ENCODE assay signal across 8 cellular contexts in genomic region chr20:18497603-18498002, GRCh38. TPM values are rescaled to one million over a fixed set of nuclear protein-coding genes. Genes with fewer than 3 reads are reported as not detected.
DNase-seq lines count a peak whose midpoint lies in the region; ATAC-seq and TF ChIP-seq lines count a peak whose summit lies in the region.

No MANE protein-coding gene starts in this region.

- peak overlapping the region; percentile 88 for H3K9ac ChIP-seq in mesenchymal stem cell (ENCODE audit: low read length)

- in situ Hi-C loops in transverse colon (cut with MboI; ENCODE audit: low pct_ligation_motif_present in 1 of 4, low pct_unique_long_range_greater_than_20kb in 1 of 4, low sequenced_read_pairs in 3 of 4) = no loop called here

- no peak overlapping the region for H3K27ac Mint-ChIP-seq in activated naive CD8-positive, alpha-beta T cell treated with anti-CD3 and anti-CD28 coated beads, Interleukin-2, amount 10 ng/mL, durations not matched to agents 7 days and 5 days

- H3K27me3 ChIP-seq in heart left ventricle = peaks cover 0 to 3% (median 0%) of the 10 kb centered on the region in 9 donors
- no peaks in the 10 kb centered on the region for H3K27me3 ChIP-seq in mesenchymal stem cell (ENCODE audit: control insufficient read depth in 1 of 2, insufficient read depth in 1 of 2, low read length in 2 of 2)
- no peaks in the 10 kb centered on the region for H3K27me3 ChIP-seq in transverse colon

- H3K36me3 Mint-ChIP-seq in activated naive CD8-positive, alpha-beta T cell treated with anti-CD3 and anti-CD28 coated beads, Interleukin-2, amount 10 ng/mL, durations not matched to agents 7 days and 5 days = peaks cover 9% of the 10 kb centered on the region

- no peak overlapping the region for H2BK120ac ChIP-seq in mesenchymal stem cell (ENCODE audit: low read depth, low read length)

- no peak for ATAC-seq in heart left ventricle
- no peak for ATAC-seq in Right ventricle myocardium inferior
- ATAC-seq in activated naive CD8-positive, alpha-beta T cell treated with anti-CD3 and anti-CD28 coated beads, Interleukin-2, amount 10 ng/mL, durations not matched to agents 7 days and 5 days (ENCODE audit: low read depth) = no peak
- no peak for ATAC-seq in HG03565 (IDR thresholded peaks at IDR 0.05; ENCODE audit: unreplicated experiment)

- H3K4ac ChIP-seq in mesenchymal stem cell (ENCODE audit: low read depth in 1 of 2, low read length in 2 of 2) = no peak overlapping the region

- H4K91ac ChIP-seq in mesenchymal stem cell (ENCODE audit: low read length) = no peak overlapping the region

- H3K4me1 ChIP-seq in heart left ventricle = peaks cover 3 to 16% (median 13%) of the 10 kb centered on the region in 12 donors
- H3K4me1 ChIP-seq in mesenchymal stem cell (ENCODE audit: control insufficient read depth, insufficient read depth, low read depth, low read length) = peaks cover 2% of the 10 kb centered on the region
- H3K4me1 ChIP-seq in transverse colon = peaks cover 8 to 16% (median 8%) of the 10 kb centered on the region in 4 donors

- H3K4me2 ChIP-seq in mesenchymal stem cell (ENCODE audit: low read length, poor library complexity, severe bottlenecking) = no peak overlapping the region

- H2AK5ac ChIP-seq in mesenchymal stem cell (ENCODE audit: low read length, severe bottlenecking) = no peak overlapping the region

- TF ChIP-seq POLR2A in heart left ventricle (IDR thresholded peaks at IDR 0.05) = no peak
- no peak for TF ChIP-seq POLR2A in transverse colon (IDR thresholded peaks at IDR 0.05)

- H3K9me3 ChIP-seq in heart left ventricle (no peaks in the 10 kb centered on the region), mesenchymal stem cell (ENCODE audit: control insufficient read depth, low read length) (no peaks in the 10 kb centered on the region), transverse colon (no peaks in the 10 kb centered on the region)

- peaks cover 0 to 12% (median 5%) of the 10 kb centered on the region in 9 donors for H3K36me3 ChIP-seq in heart left ventricle
- H3K36me3 ChIP-seq in mesenchymal stem cell (ENCODE audit: control insufficient read depth in 1 of 2, insufficient read depth in 2 of 2, low read depth in 1 of 2, low read length in 2 of 2) = peaks cover 0 to 13% of the 10 kb centered on the region in 2 experiments
- no peaks in the 10 kb centered on the region for H3K36me3 ChIP-seq in transverse colon

- POLR2A ChIA-PET in activated naive CD8-positive, alpha-beta T cell treated with anti-CD3 and anti-CD28 coated beads, Interleukin-2, amount 10 ng/mL, durations not matched to agents 7 days and 5 days (lab: Charles Lee) = interaction anchor here (2.3 to 4.3 kb wide), 2 partner anchors 10 to 30 kb away, joined by 16 to 64 read pairs; partner anchors contain the start of genes DZANK1, POLR3F and SEC23B

- no peak overlapping the region for H2AFZ ChIP-seq in mesenchymal stem cell (ENCODE audit: low read depth, low read length)

- peak overlapping the region in 5 of 12 donors; percentile 71 to 83 (median 76) for H3K4me3 ChIP-seq in heart left ventricle
- peak overlapping the region in 1 of 2 experiments; percentile 92 for H3K4me3 ChIP-seq in mesenchymal stem cell (ENCODE audit: insufficient read depth in 1 of 2, low read depth in 1 of 2, low read length in 2 of 2)
- H3K4me3 ChIP-seq in transverse colon = no peak overlapping the region

- no peaks in the 10 kb centered on the region for H3K27me3 Mint-ChIP-seq in activated naive CD8-positive, alpha-beta T cell treated with anti-CD3 and anti-CD28 coated beads, Interleukin-2, amount 10 ng/mL, durations not matched to agents 7 days and 5 days

- DNase-seq in heart left ventricle (no peak), Right ventricle myocardium inferior (ENCODE audit: missing footprints) (no peak), mesenchymal stem cell (no peak), transverse colon (no peak), NCI-H774 (lab: John Stamatoyannopoulos, UW) (no peak)
- DNase-seq in activated naive CD8-positive, alpha-beta T cell treated with anti-CD3 and anti-CD28 coated beads, Interleukin-2, amount 10 ng/mL, durations not matched to agents 7 days and 5 days = no peak
- DNase-seq in activated effector memory CD4-positive, alpha-beta T cell treated with anti-CD3 and anti-CD28 coated beads, Interleukin-2, amount 50 U/mL, for 16 hours = no peak

- TF ChIP-seq CTCF in heart left ventricle (IDR thresholded peaks at IDR 0.05) = no peak
- no peak for TF ChIP-seq CTCF in transverse colon (IDR thresholded peaks at IDR 0.05)

- H3K4me3 Mint-ChIP-seq in activated naive CD8-positive, alpha-beta T cell treated with anti-CD3 and anti-CD28 coated beads, Interleukin-2, amount 10 ng/mL, durations not matched to agents 7 days and 5 days = peak overlapping the region; percentile 97

- no peak overlapping the region for H3K18ac ChIP-seq in mesenchymal stem cell (ENCODE audit: low read depth in 1 of 2, low read length in 2 of 2)

- H3K79me1 ChIP-seq in mesenchymal stem cell (replicated peaks; ENCODE audit: low read length, poor library complexity, severe bottlenecking) = peaks cover 4% of the 10 kb centered on the region

- H3K14ac ChIP-seq in mesenchymal stem cell (ENCODE audit: low read length in 2 of 2) = no peak overlapping the region

- no peak overlapping the region for H2BK5ac ChIP-seq in mesenchymal stem cell (ENCODE audit: low read depth, low read length, poor library complexity, severe bottlenecking)

- no peak overlapping the region for H4K8ac ChIP-seq in mesenchymal stem cell (ENCODE audit: low read length)

- H2BK12ac ChIP-seq in mesenchymal stem cell (ENCODE audit: low read length in 2 of 2) = no peak overlapping the region

- intact Hi-C loops in heart left ventricle (cut with DNase I) = loop anchor here in 3 of 10 donors (1.0 to 10.0 kb wide), 3 partner anchors 10 to 297 kb away; partner anchors contain the start of genes DZANK1 (in 2 of the 3), POLR3F (in 2 of the 3) and SEC23B (in 1 of the 3)
- intact Hi-C loops in Right ventricle myocardium inferior (cut with DNase I) = no loop called here
- intact Hi-C loops in transverse colon (cut with DNase I; ENCODE audit: low total_unique reads) = no loop called here

- WGBS in heart left ventricle, 4 donors = 89 to 100% (median 93%) methylated on average over 3 of the region's 3 CpGs
- 100% methylated on average over 2 of the region's 3 CpGs for WGBS in mesenchymal stem cell
- whole genome bisulfite sequencing in transverse colon (ENCODE audit: low coverage in 1 of 2), 2 donors = 96% methylated on average over 3 of the region's 3 CpGs

- H3K9me3 Mint-ChIP-seq in activated naive CD8-positive, alpha-beta T cell treated with anti-CD3 and anti-CD28 coated beads, Interleukin-2, amount 10 ng/mL, durations not matched to agents 7 days and 5 days = no peaks in the 10 kb centered on the region

- peaks cover 13% of the 10 kb centered on the region for H3K4me1 Mint-ChIP-seq in activated naive CD8-positive, alpha-beta T cell treated with anti-CD3 and anti-CD28 coated beads, Interleukin-2, amount 10 ng/mL, durations not matched to agents 7 days and 5 days

- H2BK15ac ChIP-seq in mesenchymal stem cell (ENCODE audit: low read depth, poor library complexity, severe bottlenecking) = no peak overlapping the region

- H3K23ac ChIP-seq in mesenchymal stem cell (ENCODE audit: low read length in 2 of 2) = no peak overlapping the region

- peak overlapping the region in 11 of 12 donors; percentile 31 to 76 (median 63) for H3K27ac ChIP-seq in heart left ventricle
- H3K27ac ChIP-seq in mesenchymal stem cell (ENCODE audit: low read length, poor library complexity, severe bottlenecking) = no peak overlapping the region
- H3K27ac ChIP-seq in transverse colon = peak overlapping the region; percentile 64 to 78 (median 76)

- no peak for TF ChIP-seq EP300 in transverse colon (IDR thresholded peaks at IDR 0.05; ENCODE audit: low read depth)

RNA-seq across cellular contexts. Expression of gene RBBP9, which starts 0.6 kb away (rescaled TPM):
- 1 to 10 TPM; 4.6 to 9.1 (median 6.2) TPM for total RNA-seq in heart left ventricle
- 1 to 10 TPM; 2.1 to 5.2 TPM for polyA plus RNA-seq in heart left ventricle
- total RNA-seq in Right ventricle myocardium inferior = 5.1 TPM
- total RNA-seq in activated naive CD8-positive, alpha-beta T cell treated with anti-CD3 and anti-CD28 coated beads, Interleukin-2, amount 10 ng/mL, durations not matched to agents 7 days and 5 days = 10 to 100 TPM; 13.9 to 15.2 TPM
- polyA plus RNA-seq in mesenchymal stem cell (2013, experiment 1 of 2) = 9.2 TPM
- polyA plus RNA-seq in mesenchymal stem cell (2013, experiment 2 of 2) = 9.5 TPM
- total RNA-seq in transverse colon = 10 to 100 TPM in 2 of 4 donors, 1 to 10 TPM in 1, under 1 TPM in 1; 0.40 to 11.7 (median 6.0) TPM

RNA-seq across cellular contexts. Expression of gene SEC23B, which starts 10.1 kb away (rescaled TPM):
- total RNA-seq in heart left ventricle (10 to 100 TPM in 7 of 9 donors, 1 to 10 TPM in 2; 8.5 to 29.2 (median 11.9) TPM), Right ventricle myocardium inferior (8.9 TPM), transverse colon (10 to 100 TPM; 16.8 to 38.0 (median 30.9) TPM)
- 10 to 100 TPM in 1 of 2 donors, 1 to 10 TPM in 1; 1.8 to 17.0 TPM for polyA plus RNA-seq in heart left ventricle
- 10 to 100 TPM; 64.0 to 65.0 TPM for total RNA-seq in activated naive CD8-positive, alpha-beta T cell treated with anti-CD3 and anti-CD28 coated beads, Interleukin-2, amount 10 ng/mL, durations not matched to agents 7 days and 5 days
- 22.5 TPM for polyA plus RNA-seq in mesenchymal stem cell (2013, experiment 1 of 2)
- 22.8 TPM for polyA plus RNA-seq in mesenchymal stem cell (2013, experiment 2 of 2)

RNA-seq across cellular contexts. Expression of gene POLR3F, which starts 30.4 kb away (rescaled TPM):
- total RNA-seq in heart left ventricle = 10 to 100 TPM in 1 of 9 donors, 1 to 10 TPM in 8; 5.9 to 12.0 (median 8.0) TPM
- polyA plus RNA-seq in heart left ventricle = 10 to 100 TPM in 1 of 2 donors, 1 to 10 TPM in 1; 5.2 to 11.2 TPM
- total RNA-seq in Right ventricle myocardium inferior = 7.7 TPM
- 1 to 10 TPM; 8.3 to 8.5 TPM for total RNA-seq in activated naive CD8-positive, alpha-beta T cell treated with anti-CD3 and anti-CD28 coated beads, Interleukin-2, amount 10 ng/mL, durations not matched to agents 7 days and 5 days
- polyA plus RNA-seq in mesenchymal stem cell (2013, experiment 1 of 2) = 6.6 TPM
- 6.9 TPM for polyA plus RNA-seq in mesenchymal stem cell (2013, experiment 2 of 2)
- 10 to 100 TPM in 1 of 4 donors, 1 to 10 TPM in 3; 1.9 to 37.2 (median 6.3) TPM for total RNA-seq in transverse colon

RNA-seq across cellular contexts. Expression of gene DZANK1, which starts 30.8 kb away (rescaled TPM):
- total RNA-seq in heart left ventricle = 1 to 10 TPM in 4 of 9 donors, under 1 TPM in 4, not detected in 1; 0.46 to 2.0 (median 0.85) TPM
- under 1 TPM; 0.72 to 0.97 TPM for polyA plus RNA-seq in heart left ventricle
- total RNA-seq in Right ventricle myocardium inferior = 1.1 TPM
- total RNA-seq in activated naive CD8-positive, alpha-beta T cell treated with anti-CD3 and anti-CD28 coated beads, Interleukin-2, amount 10 ng/mL, durations not matched to agents 7 days and 5 days = 1 to 10 TPM; 1.8 to 2.2 TPM
- 0.98 TPM for polyA plus RNA-seq in mesenchymal stem cell (2013, experiment 1 of 2)
- 0.95 TPM for polyA plus RNA-seq in mesenchymal stem cell (2013, experiment 2 of 2)
- 1 to 10 TPM; 1.2 to 3.8 (median 1.8) TPM for total RNA-seq in transverse colon
